1 cellular context compared by ENCODE assay signal in genomic region chr17:41777579-41778188, GRCh38.
TF ChIP-seq lines count a peak whose summit lies in the region.

No MANE protein-coding gene starts in this region.

TF ChIP-seq in GM23338, 12 proteins besides CTCF, POLR2A, EP300 and RAD21:
- TF ChIP-seq ZNF462 (CRISPR knock-in tag; IDR thresholded peaks at IDR 0.05) (no peak), NANOG (IDR thresholded peaks at IDR 0.05; ENCODE audit: borderline replicate concordance) (no peak), POLR2AphosphoS5 (IDR thresholded peaks at IDR 0.05; ENCODE audit: low read depth) (no peak), ZNF114 (CRISPR knock-in tag; IDR thresholded peaks at IDR 0.05) (no peak), EZH2phosphoT487 (IDR thresholded peaks at IDR 0.05; ENCODE audit: unreplicated experiment) (no peak), ZNF331 (CRISPR knock-in tag; IDR thresholded peaks at IDR 0.05; ENCODE audit: low read depth) (no peak), CREB1 (CRISPR knock-in tag; IDR thresholded peaks at IDR 0.05; ENCODE audit: low read depth) (no peak), JUNB (IDR thresholded peaks at IDR 0.05; ENCODE audit: unreplicated experiment) (no peak), EZH2 (IDR thresholded peaks at IDR 0.05; ENCODE audit: low read depth, unreplicated experiment) (no peak), STAT1 (IDR thresholded peaks at IDR 0.05; ENCODE audit: unreplicated experiment) (no peak), ETS1 (IDR thresholded peaks at IDR 0.05) (no peak)
- TF ChIP-seq, protein P1, sequence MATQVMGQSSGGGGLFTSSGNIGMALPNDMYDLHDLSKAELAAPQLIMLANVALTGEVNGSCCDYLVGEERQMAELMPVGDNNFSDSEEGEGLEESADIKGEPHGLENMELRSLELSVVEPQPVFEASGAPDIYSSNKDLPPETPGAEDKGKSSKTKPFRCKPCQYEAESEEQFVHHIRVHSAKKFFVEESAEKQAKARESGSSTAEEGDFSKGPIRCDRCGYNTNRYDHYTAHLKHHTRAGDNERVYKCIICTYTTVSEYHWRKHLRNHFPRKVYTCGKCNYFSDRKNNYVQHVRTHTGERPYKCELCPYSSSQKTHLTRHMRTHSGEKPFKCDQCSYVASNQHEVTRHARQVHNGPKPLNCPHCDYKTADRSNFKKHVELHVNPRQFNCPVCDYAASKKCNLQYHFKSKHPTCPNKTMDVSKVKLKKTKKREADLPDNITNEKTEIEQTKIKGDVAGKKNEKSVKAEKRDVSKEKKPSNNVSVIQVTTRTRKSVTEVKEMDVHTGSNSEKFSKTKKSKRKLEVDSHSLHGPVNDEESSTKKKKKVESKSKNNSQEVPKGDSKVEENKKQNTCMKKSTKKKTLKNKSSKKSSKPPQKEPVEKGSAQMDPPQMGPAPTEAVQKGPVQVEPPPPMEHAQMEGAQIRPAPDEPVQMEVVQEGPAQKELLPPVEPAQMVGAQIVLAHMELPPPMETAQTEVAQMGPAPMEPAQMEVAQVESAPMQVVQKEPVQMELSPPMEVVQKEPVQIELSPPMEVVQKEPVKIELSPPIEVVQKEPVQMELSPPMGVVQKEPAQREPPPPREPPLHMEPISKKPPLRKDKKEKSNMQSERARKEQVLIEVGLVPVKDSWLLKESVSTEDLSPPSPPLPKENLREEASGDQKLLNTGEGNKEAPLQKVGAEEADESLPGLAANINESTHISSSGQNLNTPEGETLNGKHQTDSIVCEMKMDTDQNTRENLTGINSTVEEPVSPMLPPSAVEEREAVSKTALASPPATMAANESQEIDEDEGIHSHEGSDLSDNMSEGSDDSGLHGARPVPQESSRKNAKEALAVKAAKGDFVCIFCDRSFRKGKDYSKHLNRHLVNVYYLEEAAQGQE (IDR thresholded peaks at IDR 0.05; ENCODE audit: unreplicated experiment), result no peak
